8 cellular contexts compared by ENCODE assay signal in the genomic region with DNA sequence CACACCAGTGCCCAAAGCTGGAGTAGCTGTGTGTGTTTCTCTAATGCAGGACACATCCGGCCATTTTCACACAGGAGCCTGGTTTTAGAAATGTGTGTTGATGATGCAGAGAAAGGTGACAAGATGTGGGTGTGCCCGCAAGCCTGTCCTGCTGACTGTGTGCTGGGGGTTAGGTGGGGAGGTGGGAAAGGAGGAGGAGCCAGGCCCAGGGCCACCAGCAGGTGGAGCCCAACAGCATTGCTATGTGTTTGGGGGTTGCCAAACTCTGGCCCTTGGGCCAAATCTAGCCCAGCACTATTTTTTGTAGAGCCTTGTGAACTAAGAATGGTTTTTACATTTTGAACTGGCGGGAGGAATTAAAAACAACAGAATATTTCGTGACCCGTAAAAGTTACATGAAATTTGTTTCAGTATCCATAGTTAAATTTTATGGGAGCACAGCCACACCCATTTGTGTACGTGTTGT.
DNase-seq lines count a peak whose midpoint lies in the region; ATAC-seq and TF ChIP-seq lines count a peak whose summit lies in the region.

No MANE protein-coding gene starts in this region.

- H3K9ac ChIP-seq in neural progenitor cell: no peak overlapping the region

- H3K27me3 Mint-ChIP-seq in neural progenitor cell (ENCODE audit: insufficient read depth, low read depth): peaks cover 2% of the 10 kb centered on the region

- H4K20me1 ChIP-seq in neural progenitor cell (ENCODE audit: low read depth): no peaks in the 10 kb centered on the region

- no peak overlapping the region for H3K4me2 ChIP-seq in neural progenitor cell

- no peaks in the 10 kb centered on the region for H3K4me1 ChIP-seq in neural progenitor cell

- peak; percentile 50 for DNase-seq in ELR (ENCODE audit: low read depth)
- peak; percentile 75 for DNase-seq in ecto neural progenitor cell (ENCODE audit: low spot score)
- DNase-seq in neural progenitor cell (ENCODE audit: low spot score): peak; percentile 66
- no peak for DNase-seq in NCI-H2081 (lab: John Stamatoyannopoulos, UW)
- DNase-seq in posterior vena cava (ENCODE audit: low spot score): no peak

- peak overlapping the region; percentile 14 for H3K27ac Mint-ChIP-seq in neural progenitor cell

- peaks cover 22% of the 10 kb centered on the region for H3K4me1 Mint-ChIP-seq in neural progenitor cell

- ATAC-seq in HG02885 (IDR thresholded peaks at IDR 0.05; ENCODE audit: poor library complexity, unreplicated experiment) (peak; percentile 63), HG02970 (IDR thresholded peaks at IDR 0.05; ENCODE audit: low FRiP score, unreplicated experiment) (no peak)

- no peaks in the 10 kb centered on the region for H3K27me3 ChIP-seq in neural progenitor cell

- no peak overlapping the region for H3K4me3 Mint-ChIP-seq in neural progenitor cell

- no peak overlapping the region for H2AFZ ChIP-seq in neural progenitor cell (replicated peaks)

- peak; percentile 55 for TF ChIP-seq CTCF in WI38 (IDR thresholded peaks at IDR 0.05; ENCODE audit: low read depth, low read length)
- peak; percentile 73 for TF ChIP-seq CTCF in neural progenitor cell (IDR thresholded peaks at IDR 0.05)

- no peaks in the 10 kb centered on the region for H3K36me3 ChIP-seq in neural progenitor cell

- no peaks in the 10 kb centered on the region for H3K79me2 ChIP-seq in neural progenitor cell (ENCODE audit: low read depth)

- H3K36me3 Mint-ChIP-seq in neural progenitor cell: no peaks in the 10 kb centered on the region

- H3K27ac ChIP-seq in neural progenitor cell: no peak overlapping the region

- H3K9me3 ChIP-seq in neural progenitor cell (ENCODE audit: low read depth): no peaks in the 10 kb centered on the region

- no peaks in the 10 kb centered on the region for H3F3A ChIP-seq in neural progenitor cell (ENCODE audit: low read depth)

- H3K4me3 ChIP-seq in WI38 (ENCODE audit: low read depth, low read length) (no peak overlapping the region), neural progenitor cell (no peak overlapping the region)

- intact Hi-C loops in posterior vena cava (cut with DNase I): no loop called here

- no peaks in the 10 kb centered on the region for H3K9me3 Mint-ChIP-seq in neural progenitor cell

Comparison
In these comparisons a context has a peak if more than half of its experiments do, and no peak if none do; other contexts are left out.
1. DNase-seq: peak in ELR (single experiment), ecto neural progenitor cell (single experiment) and neural progenitor cell (single experiment); none in NCI-H2081 (0 of 2) and posterior vena cava (single experiment).